9 cellular contexts compared by ENCODE assay signal in genomic region chr9:120937127-120937526, GRCh38. TPM values are rescaled to one million over a fixed set of nuclear protein-coding genes. Genes with fewer than 3 reads are reported as not detected.
A peak's percentile ranks its signal among the peaks of the same experiment; 100 is the strongest.
DNase-seq lines count a peak whose midpoint lies in the region; ATAC-seq and TF ChIP-seq lines count a peak whose summit lies in the region.
"Had no signal": no experiment of that assay in that cellular context is flagged by ENCODE, and none has a peak within 500 bp of the region (broad histone marks: within the 10 kb centered on the region; RNA-seq: fewer than 3 reads in every experiment).

No MANE protein-coding gene starts in this region.

- TF ChIP-seq POLR2A in breast epithelium (IDR thresholded peaks at IDR 0.05) (no peak), transverse colon (IDR thresholded peaks at IDR 0.05) (no peak)

- no peaks in the 10 kb centered on the region for H3K36me3 Mint-ChIP-seq in activated T-cell treated with anti-CD3 and anti-CD28 coated beads, Interleukin-2, amount 50 U/mL, for 24 hours (ENCODE audit: low read depth)
- no peaks in the 10 kb centered on the region for H3K36me3 Mint-ChIP-seq in type B pancreatic cell

- no peaks in the 10 kb centered on the region for H3K9me3 Mint-ChIP-seq in activated T-cell treated with anti-CD3 and anti-CD28 coated beads, Interleukin-2, amount 50 U/mL, for 24 hours
- H3K9me3 Mint-ChIP-seq in type B pancreatic cell: no peaks in the 10 kb centered on the region

- H3K27ac Mint-ChIP-seq in activated T-cell treated with anti-CD3 and anti-CD28 coated beads, Interleukin-2, amount 50 U/mL, for 24 hours: peak overlapping the region; percentile 96
- no peak overlapping the region for H3K27ac Mint-ChIP-seq in type B pancreatic cell

- WGBS in transverse colon (ENCODE audit: low coverage in 1 of 2), 2 donors: 77 to 80% methylated on average over 1 of the region's 1 CpG

- peak overlapping the region; percentile 40 to 90 for H3K27ac ChIP-seq in breast epithelium
- peak overlapping the region; percentile 61 for H3K27ac ChIP-seq in lower lobe of right lung
- peak overlapping the region; percentile 75 to 91 (median 86) for H3K27ac ChIP-seq in transverse colon
- H3K27ac ChIP-seq: neutrophil had no signal

- in situ Hi-C loops in transverse colon (cut with MboI; ENCODE audit: low pct_ligation_motif_present in 1 of 4, low pct_unique_long_range_greater_than_20kb in 1 of 4, low sequenced_read_pairs in 3 of 4): loop anchor here (5.0 to 25.0 kb wide), 2 partner anchors 65 to 175 kb away; no protein-coding TSS in a partner anchor

- TF ChIP-seq EP300 in transverse colon (IDR thresholded peaks at IDR 0.05; ENCODE audit: low read depth): no peak

- TF ChIP-seq CTCF in breast epithelium (IDR thresholded peaks at IDR 0.05) (no peak), lower lobe of right lung (IDR thresholded peaks at IDR 0.05) (no peak), transverse colon (IDR thresholded peaks at IDR 0.05) (no peak), type B pancreatic cell (conservative IDR thresholded peaks at IDR 0.05) (no peak)

- no peaks in the 10 kb centered on the region for H3K27me3 ChIP-seq in breast epithelium
- H3K27me3 ChIP-seq in lower lobe of right lung (ENCODE audit: low read depth): no peaks in the 10 kb centered on the region
- no peaks in the 10 kb centered on the region for H3K27me3 ChIP-seq in transverse colon
- H3K27me3 ChIP-seq: neutrophil had no signal

- H3K4me3 Mint-ChIP-seq in activated T-cell treated with anti-CD3 and anti-CD28 coated beads, Interleukin-2, amount 50 U/mL, for 24 hours: no peak overlapping the region
- H3K4me3 Mint-ChIP-seq in type B pancreatic cell: no peak overlapping the region

- H3K27me3 Mint-ChIP-seq in activated T-cell treated with anti-CD3 and anti-CD28 coated beads, Interleukin-2, amount 50 U/mL, for 24 hours: no peaks in the 10 kb centered on the region
- peaks cover 16% of the 10 kb centered on the region for H3K27me3 Mint-ChIP-seq in type B pancreatic cell

- no peaks in the 10 kb centered on the region for H3K9me3 ChIP-seq in breast epithelium
- no peaks in the 10 kb centered on the region for H3K9me3 ChIP-seq in lower lobe of right lung
- no peaks in the 10 kb centered on the region for H3K9me3 ChIP-seq in transverse colon
- H3K9me3 ChIP-seq: neutrophil had no signal

- H3K36me3 ChIP-seq in breast epithelium (no peaks in the 10 kb centered on the region), lower lobe of right lung (no peaks in the 10 kb centered on the region), transverse colon (no peaks in the 10 kb centered on the region)
- H3K36me3 ChIP-seq: neutrophil had no signal

- intact Hi-C loops in breast epithelium (cut with DNase I; ENCODE audit: low total_unique reads): no loop called here
- intact Hi-C loops in lower lobe of right lung (cut with DNase I): no loop called here
- intact Hi-C loops in transverse colon (cut with DNase I; ENCODE audit: low total_unique reads): no loop called here

- H3K4me3 ChIP-seq in breast epithelium (no peak overlapping the region), lower lobe of right lung (no peak overlapping the region), transverse colon (no peak overlapping the region)

- H3K4me1 ChIP-seq in breast epithelium (peaks cover 9 to 25% of the 10 kb centered on the region in 2 donors), lower lobe of right lung (peaks cover 67% of the 10 kb centered on the region), transverse colon (peaks cover 20 to 47% (median 27%) of the 10 kb centered on the region in 4 donors)

- peaks cover 58% of the 10 kb centered on the region for H3K4me1 Mint-ChIP-seq in activated T-cell treated with anti-CD3 and anti-CD28 coated beads, Interleukin-2, amount 50 U/mL, for 24 hours (ENCODE audit: low read depth)
- peaks cover 18% of the 10 kb centered on the region for H3K4me1 Mint-ChIP-seq in type B pancreatic cell (ENCODE audit: unreplicated experiment)

- DNase-seq in activated T-cell treated with anti-CD3 and anti-CD28 coated beads, Interleukin-2, amount 50 U/mL, for 24 hours: no peak
- DNase-seq in activated T-cell treated with anti-CD3 and anti-CD28 coated beads, Interleukin-2, amount 50 U/mL, for 48 hours: no peak
- DNase-seq in breast epithelium (ENCODE audit: low spot score in 2 of 2) (no peak), lower lobe of right lung (no peak), transverse colon (no peak), type B pancreatic cell (ENCODE audit: extremely low spot score, unreplicated experiment) (no peak)

- ATAC-seq in lower lobe of right lung: no peak
- ATAC-seq in GM19467 (IDR thresholded peaks at IDR 0.05; ENCODE audit: unreplicated experiment): no peak
- no peak for ATAC-seq in GM21576 (IDR thresholded peaks at IDR 0.05; ENCODE audit: unreplicated experiment)

RNA-seq across cellular contexts. Expression of gene TRAF1, which starts 10.5 kb away (rescaled TPM):
- total RNA-seq in breast epithelium (1 to 10 TPM; 4.9 to 8.6 (median 7.3) TPM), lower lobe of right lung (5.8 TPM), transverse colon (1 to 10 TPM; 2.2 to 7.2 (median 4.3) TPM), type B pancreatic cell (ENCODE audit: low replicate concordance) (1.9 and 3.1 TPM in 2 replicates)
